10 cellular contexts compared by ENCODE assay signal in the genomic region with DNA sequence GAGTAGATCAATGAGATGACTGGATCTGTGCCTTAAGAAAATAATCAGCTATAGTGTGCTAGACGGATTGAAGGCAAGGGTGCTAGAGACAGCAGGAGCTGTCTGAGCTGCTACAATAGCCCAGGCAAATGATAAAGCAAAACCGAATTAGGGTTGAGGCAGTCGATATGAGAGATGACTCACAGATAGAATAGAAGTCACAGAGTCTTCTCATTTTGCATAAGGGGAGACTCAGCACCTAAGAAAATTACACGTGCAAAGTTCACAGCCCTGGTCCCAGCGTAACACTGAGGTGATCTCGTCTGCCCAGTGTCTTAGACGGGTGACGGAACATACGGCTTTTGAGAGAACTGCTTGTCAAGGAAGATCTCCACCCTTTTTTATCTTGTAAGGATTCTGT. TPM values are rescaled to one million over a fixed set of nuclear protein-coding genes. Genes with fewer than 3 reads are reported as not detected.
DNase-seq lines count a peak whose midpoint lies in the region; ATAC-seq and TF ChIP-seq lines count a peak whose summit lies in the region.
"Had no signal": no experiment of that assay in that cellular context is flagged by ENCODE, and none has a peak within 500 bp of the region (broad histone marks: within the 10 kb centered on the region; RNA-seq: fewer than 3 reads in every experiment).

No MANE protein-coding gene starts in this region.

- H3K27me3 ChIP-seq in IMR-90 (ENCODE audit: control insufficient read depth, insufficient read depth, low read length): no peaks in the 10 kb centered on the region
- H3K27me3 ChIP-seq: cardiac muscle cell, SJCRH30 had no signal

- intact Hi-C loops in IMR-90 (cut with micrococcal nuclease): no loop called here

- no peak overlapping the region for H3K4me3 ChIP-seq in IMR-90 (ENCODE audit: insufficient read depth, low read depth, low read length)
- H3K4me3 ChIP-seq: cardiac muscle cell, SJCRH30 had no signal

- no peak overlapping the region for H2AFZ ChIP-seq in IMR-90 (replicated peaks; ENCODE audit: low read length, poor library complexity)

- CTCF ChIA-PET in IMR-90 (lab: Yijun Ruan, JAX): interaction anchor here (0.5 to 1.1 kb wide), 2 partner anchors 10 to 418 kb away, joined by 3 read pairs; no protein-coding TSS in a partner anchor

- H3K79me1 ChIP-seq in IMR-90 (ENCODE audit: low read depth in 1 of 2, low read length in 2 of 2): peaks cover 13 to 83% of the 10 kb centered on the region in 2 experiments

- no peak overlapping the region for H3K56ac ChIP-seq in IMR-90 (ENCODE audit: extremely low read depth, insufficient read depth, low read length)

- no peak overlapping the region for H3K27ac ChIP-seq in IMR-90 (ENCODE audit: insufficient read depth, low read length)
- H3K27ac ChIP-seq: cardiac muscle cell, SJCRH30 had no signal

- H4K5ac ChIP-seq in IMR-90 (ENCODE audit: low read depth, low read length): no peak overlapping the region

- dilution Hi-C loops in IMR-90 (cut with HindIII; ENCODE audit: low sequenced_read_pairs, unreplicated experiment): no loop called here

- H3K9me3 Mint-ChIP-seq in activated naive CD4-positive, alpha-beta T cell treated with anti-CD3 and anti-CD28 coated beads, Interleukin-2, amount 50 U/mL, for 72 hours: peaks cover 0 to 4% of the 10 kb centered on the region in 2 donors
- H3K9me3 Mint-ChIP-seq in nephron: no peaks in the 10 kb centered on the region

- H2BK20ac ChIP-seq in IMR-90 (ENCODE audit: low read depth, low read length): no peak overlapping the region

- TF ChIP-seq CTCF in IMR-90 (conservative IDR thresholded peaks at IDR 0.05; ENCODE audit: low read depth, low read length): no peak
- no peak for TF ChIP-seq CTCF in nephron (IDR thresholded peaks at IDR 0.05; ENCODE audit: unreplicated experiment in 3 of 3)

- H3K27me3 Mint-ChIP-seq in nephron (ENCODE audit: low read depth): no peaks in the 10 kb centered on the region

- no peak overlapping the region for H4K91ac ChIP-seq in IMR-90 (ENCODE audit: insufficient read depth, low read depth, low read length)

- H3K23ac ChIP-seq in IMR-90 (ENCODE audit: low read depth, low read length): no peak overlapping the region

- H3K14ac ChIP-seq in IMR-90 (replicated peaks; ENCODE audit: low read depth, low read length): no peak overlapping the region

- H3K9ac ChIP-seq in IMR-90 (ENCODE audit: low read depth, low read length): no peak overlapping the region

- H3K9me1 ChIP-seq in IMR-90 (ENCODE audit: insufficient read depth, low read length): peaks cover 25% of the 10 kb centered on the region

- H3K4me1 Mint-ChIP-seq in nephron: peaks cover 10% of the 10 kb centered on the region

- H2BK120ac ChIP-seq in IMR-90 (ENCODE audit: low read depth, low read length): no peak overlapping the region

- no peak overlapping the region for H2BK5ac ChIP-seq in IMR-90 (ENCODE audit: low read depth, low read length, poor library complexity, severe bottlenecking)

- no peak overlapping the region for H3K4ac ChIP-seq in IMR-90 (ENCODE audit: low read depth, low read length)

- H4K8ac ChIP-seq in IMR-90 (ENCODE audit: low read depth in 2 of 2, low read length in 2 of 2): no peak overlapping the region

- H3K36me3 Mint-ChIP-seq in activated naive CD4-positive, alpha-beta T cell treated with anti-CD3 and anti-CD28 coated beads, Interleukin-2, amount 50 U/mL, for 72 hours: peaks cover 0 to 22% of the 10 kb centered on the region in 2 donors
- H3K36me3 Mint-ChIP-seq in nephron (ENCODE audit: low read depth): peaks cover 4% of the 10 kb centered on the region

- in situ Hi-C loops in ACHN (cut with HindIII; ENCODE audit: low pct_ligation_motif_present, low pct_unique_long_range_greater_than_20kb, low sequenced_read_pairs) (no loop called here), IMR-90 (cut with MboI; ENCODE audit: low sequenced_read_pairs) (loop anchor here (10.0 kb wide), 1 partner anchor 789 kb away; no protein-coding TSS in a partner anchor)

- H2AK5ac ChIP-seq in IMR-90 (ENCODE audit: low read depth, low read length): no peak overlapping the region

- no peak overlapping the region for H3K4me3 Mint-ChIP-seq in nephron

- BruUV-seq in IMR-90 (replicated peaks; lab: Mats Ljungman, UMichigan): no TSS peak

- H3K18ac ChIP-seq in IMR-90 (ENCODE audit: low read depth, low read length): no peak overlapping the region

- H3K36me3 ChIP-seq in IMR-90 (ENCODE audit: control insufficient read depth, insufficient read depth, low read length): peaks cover 7% of the 10 kb centered on the region
- H3K36me3 ChIP-seq: cardiac muscle cell, SJCRH30 had no signal

- H2BK15ac ChIP-seq in IMR-90 (ENCODE audit: low read depth, low read length): no peak overlapping the region

- DNase-seq in ACHN: peak; percentile 46
- DNase-seq in IMR-90: peak; percentile 19
- DNase-seq in activated naive CD4-positive, alpha-beta T cell treated with anti-CD3 and anti-CD28 coated beads, Interleukin-2, amount 50 U/mL, for 72 hours (ENCODE audit: low spot score in 2 of 2): no peak
- DNase-seq in AG08395 (ENCODE audit: low spot score): no peak
- DNase-seq in mucosa of gallbladder (ENCODE audit: low spot score): no peak
- DNase-seq in AG08396 (ENCODE audit: low spot score): no peak
- no peak for DNase-seq in NCI-H524 (lab: John Stamatoyannopoulos, UW)
- DNase-seq: SJCRH30 had no signal

- TF ChIP-seq RAD21 in IMR-90 (IDR thresholded peaks at IDR 0.05; ENCODE audit: low read length): no peak

- POLR2A ChIA-PET in IMR-90 (lab: Charles Lee; ENCODE audit: unreplicated experiment): no interaction called here

- no peaks in the 10 kb centered on the region for H3K9me3 ChIP-seq in IMR-90 (ENCODE audit: control insufficient read depth, insufficient read depth, low read length)
- H3K9me3 ChIP-seq: SJCRH30 had no signal

- no peak for TF ChIP-seq POLR2A in IMR-90 (IDR thresholded peaks at IDR 0.05; ENCODE audit: low read depth, low read length)

- peaks cover 89% of the 10 kb centered on the region for H4K20me1 ChIP-seq in IMR-90 (ENCODE audit: insufficient read depth, low read length)

- 93% methylated on average over 8 of the region's 9 CpGs; no CpG with 5 or more reads in 1 of the 2 experiments for WGBS in IMR-90 (ENCODE audit: extremely low coverage in 2 of 2, insufficient read length in 1 of 2), 2 experiments

- H2AK9ac ChIP-seq in IMR-90 (replicated peaks; ENCODE audit: low read depth, low read length, poor library complexity): no peak overlapping the region

- H3K4me1 ChIP-seq in IMR-90 (ENCODE audit: control insufficient read depth, insufficient read depth, low read length): peaks cover 10% of the 10 kb centered on the region
- H3K4me1 ChIP-seq: SJCRH30 had no signal

- H3K27ac Mint-ChIP-seq in activated naive CD4-positive, alpha-beta T cell treated with anti-CD3 and anti-CD28 coated beads, Interleukin-2, amount 50 U/mL, for 72 hours: peak overlapping the region in 1 of 2 donors; percentile 39
- peak overlapping the region in 2 of 3 experiments; percentile 1 to 68 for H3K27ac Mint-ChIP-seq in nephron

- 0 out of 2 replicates have a peak, but pooled peaks have one; percentile 35 for ATAC-seq in IMR-90 (ENCODE audit: low read depth)
- ATAC-seq in activated naive CD4-positive, alpha-beta T cell treated with anti-CD3 and anti-CD28 coated beads, Interleukin-2, amount 50 U/mL, for 72 hours: peak; percentile 70 to 74

- H3K4me2 ChIP-seq in IMR-90 (ENCODE audit: low read depth, low read length): no peak overlapping the region

TF ChIP-seq in IMR-90, 13 proteins besides CTCF, POLR2A, EP300 and RAD21:
- TF ChIP-seq MAZ (IDR thresholded peaks at IDR 0.05; ENCODE audit: borderline replicate concordance, low read depth, low read length): no peak

RNA-seq across cellular contexts. Expression of a gene that starts 11.6 kb away (rescaled TPM):
- total RNA-seq in IMR-90 (2012; rRNA removed): 111 and 130 TPM in 2 replicates
- polyA plus RNA-seq in IMR-90 (2012; rRNA removed): 16.0 and 17.6 TPM in 2 replicates
- polyA plus RNA-seq in IMR-90 (2012; cell fraction: cytosol; rRNA removed): 7.4 and 10.6 TPM in 2 replicates
- 35.2 and 36.9 TPM in 2 replicates for polyA plus RNA-seq in IMR-90 (2012; cell fraction: nucleus; rRNA removed; ENCODE audit: low replicate concordance)
- 10 to 100 TPM; 52.7 to 53.4 TPM for total RNA-seq in activated naive CD4-positive, alpha-beta T cell treated with anti-CD3 and anti-CD28 coated beads, Interleukin-2, amount 50 U/mL, for 72 hours
- 478 TPM for total RNA-seq in mucosa of gallbladder

Comparison
In these comparisons a context has a peak if more than half of its experiments do, and no peak if none do; other contexts are left out.
1. DNase-seq: peak in ACHN (single experiment) and IMR-90 (single experiment); none in activated naive CD4-positive, alpha-beta T cell treated with anti-CD3 and anti-CD28 coated beads, Interleukin-2, amount 50 U/mL, for 72 hours (0 of 2), AG08395 (single experiment), mucosa of gallbladder (single experiment), AG08396 (single experiment) and NCI-H524 (0 of 2).